ENCODE assay signal across 27 cellular contexts in genomic region chr14:79379266-79379665, GRCh38.
"Had no signal": no experiment of that assay in that cellular context is flagged by ENCODE, and none has a peak within 500 bp of the region (broad histone marks: within the 10 kb centered on the region; RNA-seq: fewer than 3 reads in every experiment).

No MANE protein-coding gene starts in this region.

- H3K4me1 Mint-ChIP-seq: activated naive CD4-positive, alpha-beta T cell treated with anti-CD3 and anti-CD28 coated beads, Interleukin-2, amount 50 U/mL, for 24 hours had no signal

- H3K27ac Mint-ChIP-seq: activated CD8-positive, alpha-beta T cell treated with anti-CD3 and anti-CD28 coated beads, Interleukin-2, amount 10 ng/mL, durations not matched to agents 7 days and 5 days; activated naive CD4-positive, alpha-beta T cell treated with anti-CD3 and anti-CD28 coated beads, Interleukin-2, amount 50 U/mL, for 24 hours; activated T-helper 1 cell treated with anti-CD3 and anti-CD28 coated beads, Interleukin-12 subunit alpha, Interleukin-12 subunit beta, Interleukin-2, Interleukin-4 antibody, amounts not matched to agents 30 ng/mL and 10 ng/mL and 1 ng/mL, durations not matched to agents 14 hours and 24 hours and 36 hours; T-helper 1 cell treated with Interleukin-12 subunit alpha and Interleukin-12 subunit beta and Interleukin-4 antibody, amounts not matched to agents 30 μg/mL and 1 μg/mL, for 36 hours had no signal

- DNase-seq: activated CD4-positive, alpha-beta T cell treated with anti-CD3 and anti-CD28 coated beads for 48 hours; activated CD4-positive, alpha-beta T cell treated with anti-CD3 and anti-CD28 coated beads, Interleukin-2, amount 50 U/mL, for 4 hours; activated CD4-positive, CD25-positive, alpha-beta regulatory T cell treated with anti-CD3 and anti-CD28 coated beads, Interleukin-2, amount 50 U/mL, for 72 hours; activated CD8-positive, alpha-beta memory T cell treated with anti-CD3 and anti-CD28 coated beads, Interleukin-2, amount 50 U/mL, for 48 hours; activated CD8-positive, alpha-beta T cell treated with anti-CD3 and anti-CD28 coated beads, Interleukin-2, amount 10 ng/mL, durations not matched to agents 7 days and 5 days; activated effector memory CD4-positive, alpha-beta T cell treated with Interleukin-2 at 50 U/mL for 16 hours; activated naive CD4-positive, alpha-beta T cell; activated T-cell treated with anti-CD3 and anti-CD28 coated beads, Interleukin-2, amount 50 U/mL, for 1 hour; amniotic stem cell; body of pancreas; central memory CD4-positive, alpha-beta T cell; MG63; MV-4-11; NCI-H1092 treated with DMSO at 0.1 percent for 48 hours; NCI-H1417 treated with DMSO at 0.1 percent for 48 hours; NCI-H1694; NCI-H2029 treated with DMSO at 0.1 percent for 48 hours; NCI-H345; NCI-H510A; NCI-H69; PC-9; SHP77 treated with DMSO at 0.1 percent for 48 hours had no signal

- FAIRE-seq: bronchial epithelial cell had no signal

- H3K4me3 Mint-ChIP-seq: activated CD8-positive, alpha-beta T cell treated with anti-CD3 and anti-CD28 coated beads, Interleukin-2, amount 10 ng/mL, durations not matched to agents 7 days and 5 days; activated naive CD4-positive, alpha-beta T cell treated with anti-CD3 and anti-CD28 coated beads, Interleukin-2, amount 50 U/mL, for 24 hours; activated T-helper 1 cell treated with anti-CD3 and anti-CD28 coated beads, Interleukin-12 subunit alpha, Interleukin-12 subunit beta, Interleukin-2, Interleukin-4 antibody, amounts not matched to agents 30 ng/mL and 10 ng/mL and 1 ng/mL, durations not matched to agents 14 hours and 24 hours and 36 hours; T-helper 1 cell treated with Interleukin-12 subunit alpha and Interleukin-12 subunit beta and Interleukin-4 antibody, amounts not matched to agents 30 μg/mL and 1 μg/mL, for 36 hours had no signal

- H3K4me2 ChIP-seq: PC-9 had no signal

- H2AFZ ChIP-seq: PC-9 had no signal

- H3K36me3 ChIP-seq: ascending aorta, MG63 had no signal

- H3K9me3 ChIP-seq: ascending aorta, body of pancreas, MG63 had no signal

- H3K27me3 Mint-ChIP-seq: activated naive CD4-positive, alpha-beta T cell treated with anti-CD3 and anti-CD28 coated beads, Interleukin-2, amount 50 U/mL, for 24 hours had no signal

- H3K4me3 ChIP-seq: ascending aorta, body of pancreas, MG63, PC-9 had no signal

- H3K27me3 ChIP-seq: ascending aorta, body of pancreas, MG63 had no signal

- ATAC-seq: activated CD8-positive, alpha-beta T cell treated with anti-CD3 and anti-CD28 coated beads, Interleukin-2, amount 10 ng/mL, durations not matched to agents 7 days and 5 days; body of pancreas had no signal

- H3K4me1 ChIP-seq: ascending aorta, body of pancreas had no signal

- H3K27ac ChIP-seq: ascending aorta, body of pancreas, PC-9 had no signal

- H3K36me3 Mint-ChIP-seq: activated naive CD4-positive, alpha-beta T cell treated with anti-CD3 and anti-CD28 coated beads, Interleukin-2, amount 50 U/mL, for 24 hours had no signal
